Comparison of ENCODE assay signal across 10 cellular contexts in the genomic region with DNA sequence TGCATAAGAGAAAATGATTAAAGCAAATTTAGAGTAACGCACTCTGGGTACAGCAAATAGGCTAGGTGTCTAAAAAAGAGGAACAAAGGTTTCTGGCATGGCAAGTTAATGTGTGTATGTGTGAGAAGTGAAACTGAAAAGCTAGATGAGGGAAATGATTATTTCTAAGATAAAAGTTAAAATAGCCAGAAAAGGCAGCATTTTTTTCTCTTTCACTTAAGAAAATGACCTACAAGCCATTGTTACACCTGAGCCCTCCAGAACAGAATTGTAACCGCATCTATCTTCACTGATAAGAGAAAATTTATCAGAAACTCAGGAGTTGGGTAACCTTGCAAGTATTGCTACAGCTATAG.
A peak's percentile ranks its signal among the peaks of the same experiment; 100 is the strongest.
DNase-seq lines count a peak whose midpoint lies in the region; ATAC-seq, FAIRE-seq and TF ChIP-seq lines count a peak whose summit lies in the region.
"Had no signal": no experiment of that assay in that cellular context is flagged by ENCODE, and none has a peak within 500 bp of the region (broad histone marks: within the 10 kb centered on the region; RNA-seq: fewer than 3 reads in every experiment).

No MANE protein-coding gene starts in this region.

- H3K4me3 ChIP-seq in heart left ventricle, result no peak overlapping the region

- DNase-seq in GM12891 (ENCODE audit: insufficient read length, low spot score) (peak; percentile 18), NOMO-1 (lab: John Stamatoyannopoulos, UW; ENCODE audit: unreplicated experiment in 2 of 2) (peak; percentile 64 to 90), heart left ventricle (no peak), NCI-H748 (lab: John Stamatoyannopoulos, UW; ENCODE audit: unreplicated experiment) (no peak), putamen (ENCODE audit: low spot score) (no peak), HuH-7 (ENCODE audit: low spot score) (no peak)
- DNase-seq: IMR-90, PC-3 had no signal

- no peaks in the 10 kb centered on the region for H3K27me3 ChIP-seq in heart left ventricle

- TF ChIP-seq CTCF in heart left ventricle (IDR thresholded peaks at IDR 0.05), result no peak

- H3K27ac ChIP-seq in heart left ventricle, result no peak overlapping the region

- ATAC-seq in GM19468 (IDR thresholded peaks at IDR 0.05; ENCODE audit: extremely low read depth, unreplicated experiment) (peak; percentile 97), HG03060 (IDR thresholded peaks at IDR 0.05; ENCODE audit: low read depth, unreplicated experiment) (peak; percentile 96), heart left ventricle (no peak)
- ATAC-seq: PC-3 had no signal

- peak; percentile 69 for FAIRE-seq in GM12891 (lab: Jason Lieb, UNC)

- no peaks in the 10 kb centered on the region for H3K36me3 ChIP-seq in heart left ventricle

- intact Hi-C loops in heart left ventricle (cut with DNase I), result no loop called here

- WGBS in heart left ventricle, 4 donors, result 78 to 89% (median 81%) methylated on average over 2 of the region's 2 CpGs

- no peak for TF ChIP-seq POLR2A in GM12891 (IDR thresholded peaks at IDR 0.05; ENCODE audit: low read depth, low read length)
- no peak for TF ChIP-seq POLR2A in heart left ventricle (IDR thresholded peaks at IDR 0.05)

- no peaks in the 10 kb centered on the region for H3K9me3 ChIP-seq in heart left ventricle

- H3K4me1 ChIP-seq in heart left ventricle, result no peaks in the 10 kb centered on the region

TF ChIP-seq in GM12891, 5 proteins besides CTCF, POLR2A, EP300 and RAD21:
- TF ChIP-seq POLR2AphosphoS5 (IDR thresholded peaks at IDR 0.05; ENCODE audit: low read depth, low read length), result no peak
- peak; percentile 74 for TF ChIP-seq SPI1 (IDR thresholded peaks at IDR 0.05; ENCODE audit: low read depth, low read length)

Comparison
In these comparisons a context has a peak if more than half of its experiments do, and no peak if none do; other contexts are left out.
1. DNase-seq: peak in GM12891 (single experiment) and NOMO-1 (2 of 2); none in heart left ventricle (0 of 5), NCI-H748 (single experiment), putamen (single experiment) and HuH-7 (single experiment).
2. ATAC-seq: peak in GM19468 (single experiment) and HG03060 (single experiment); none in heart left ventricle (0 of 4).